Comparison of ENCODE assay signal across 24 cellular contexts in genomic region chr7:84178013-84178412, GRCh38. TPM values are rescaled to one million over a fixed set of nuclear protein-coding genes. Genes with fewer than 3 reads are reported as not detected.
A peak's percentile ranks its signal among the peaks of the same experiment; 100 is the strongest.
DNase-seq lines count a peak whose midpoint lies in the region; ATAC-seq and FAIRE-seq lines count a peak whose summit lies in the region.
"Had no signal": no experiment of that assay in that cellular context is flagged by ENCODE, and none has a peak within 500 bp of the region (broad histone marks: within the 10 kb centered on the region; RNA-seq: fewer than 3 reads in every experiment).

No MANE protein-coding gene starts in this region.

- FAIRE-seq in islet of Langerhans (lab: Jason Lieb, UNC), result peak; percentile 49

- peak; percentile 57 for DNase-seq in NCI-H2107 treated with DMSO at 0.1 percent for 48 hours (lab: John Stamatoyannopoulos, UW; ENCODE audit: unreplicated experiment)
- no peak for DNase-seq in NCI-H2107 (lab: John Stamatoyannopoulos, UW)
- DNase-seq in NCI-H1417 (lab: John Stamatoyannopoulos, UW), result peak; percentile 17 to 98 (median 57)
- DNase-seq in NCI-H774 (lab: John Stamatoyannopoulos, UW), result peak; percentile 88
- no peak for DNase-seq in KBM-7
- no peak for DNase-seq in AG08395 (ENCODE audit: low spot score)
- no peak for DNase-seq in activated CD8-positive, alpha-beta T cell treated with anti-CD3 and anti-CD28 coated beads, Interleukin-2, amount 10 ng/mL, durations not matched to agents 7 days and 5 days
- DNase-seq: activated CD4-positive, CD25-positive, alpha-beta regulatory T cell treated with anti-CD3 and anti-CD28 coated beads, Interleukin-2, amount 50 U/mL, for 72 hours; activated CD8-positive, alpha-beta memory T cell treated with anti-CD3 and anti-CD28 coated beads for 24 hours; activated T-cell treated with anti-CD3 and anti-CD28 coated beads, Interleukin-2, amount 50 U/mL, for 72 hours; effector memory CD8-positive, alpha-beta T cell; glutamatergic neuron; left cardiac atrium; mesenchymal stem cell; naive thymus-derived CD4-positive, alpha-beta T cell; spleen; stimulated activated CD4-positive, alpha-beta T cell treated with anti-CD3 and anti-CD28 coated beads, Interleukin-4, amount 100 ng/mL, for 24 hours; stimulated activated naive CD8-positive, alpha-beta T cell treated with anti-CD3 and anti-CD28 coated beads, Interleukin-15, amount 100 ng/mL, for 72 hours; T1000; trophoblast cell had no signal

- no peaks in the 10 kb centered on the region for H3K9me3 Mint-ChIP-seq in activated CD8-positive, alpha-beta T cell treated with anti-CD3 and anti-CD28 coated beads, Interleukin-2, amount 10 ng/mL, durations not matched to agents 7 days and 5 days (ENCODE audit: insufficient read depth)
- H3K9me3 Mint-ChIP-seq: activated naive CD4-positive, alpha-beta T cell treated with anti-CD3 and anti-CD28 coated beads, Interleukin-2, amount 50 U/mL, for 72 hours; activated T-cell treated with anti-CD3 and anti-CD28 coated beads, Interleukin-2, amount 50 U/mL, for 72 hours; effector memory CD8-positive, alpha-beta T cell; IgD-negative memory B cell; naive thymus-derived CD4-positive, alpha-beta T cell; stimulated activated naive CD8-positive, alpha-beta T cell treated with anti-CD3 and anti-CD28 coated beads, Interleukin-15, amount 100 ng/mL, for 72 hours had no signal

- H3K36me3 Mint-ChIP-seq in activated CD8-positive, alpha-beta T cell treated with anti-CD3 and anti-CD28 coated beads, Interleukin-2, amount 10 ng/mL, durations not matched to agents 7 days and 5 days (ENCODE audit: low read depth), result no peaks in the 10 kb centered on the region
- H3K36me3 Mint-ChIP-seq: activated naive CD4-positive, alpha-beta T cell treated with anti-CD3 and anti-CD28 coated beads, Interleukin-2, amount 50 U/mL, for 72 hours; IgD-negative memory B cell; naive thymus-derived CD4-positive, alpha-beta T cell had no signal

- no peak overlapping the region for H3K4me3 Mint-ChIP-seq in activated CD8-positive, alpha-beta T cell treated with anti-CD3 and anti-CD28 coated beads, Interleukin-2, amount 10 ng/mL, durations not matched to agents 7 days and 5 days
- H3K4me3 Mint-ChIP-seq: activated T-cell treated with anti-CD3 and anti-CD28 coated beads, Interleukin-2, amount 50 U/mL, for 72 hours; B cell; effector memory CD8-positive, alpha-beta T cell; IgD-negative memory B cell; naive thymus-derived CD4-positive, alpha-beta T cell; stimulated activated naive CD8-positive, alpha-beta T cell treated with anti-CD3 and anti-CD28 coated beads, Interleukin-15, amount 100 ng/mL, for 72 hours had no signal

- CTCF ChIA-PET in activated CD8-positive, alpha-beta T cell treated with anti-CD3 and anti-CD28 coated beads, Interleukin-2, amount 10 ng/mL, durations not matched to agents 7 days and 5 days (lab: Charles Lee), result no interaction called here

- no peaks in the 10 kb centered on the region for H3K4me1 Mint-ChIP-seq in activated CD8-positive, alpha-beta T cell treated with anti-CD3 and anti-CD28 coated beads, Interleukin-2, amount 10 ng/mL, durations not matched to agents 7 days and 5 days (ENCODE audit: low read depth)
- H3K4me1 Mint-ChIP-seq: B cell; IgD-negative memory B cell; naive thymus-derived CD4-positive, alpha-beta T cell; stimulated activated naive CD8-positive, alpha-beta T cell treated with anti-CD3 and anti-CD28 coated beads, Interleukin-15, amount 100 ng/mL, for 72 hours had no signal

- POLR2A ChIA-PET in activated CD8-positive, alpha-beta T cell treated with anti-CD3 and anti-CD28 coated beads, Interleukin-2, amount 10 ng/mL, durations not matched to agents 7 days and 5 days (lab: Charles Lee), result no interaction called here

- no peak for ATAC-seq in activated CD8-positive, alpha-beta T cell treated with anti-CD3 and anti-CD28 coated beads, Interleukin-2, amount 10 ng/mL, durations not matched to agents 7 days and 5 days
- ATAC-seq: activated naive CD4-positive, alpha-beta T cell treated with anti-CD3 and anti-CD28 coated beads, Interleukin-2, amount 50 U/mL, for 72 hours; activated T-cell treated with anti-CD3 and anti-CD28 coated beads, Interleukin-2, amount 50 U/mL, for 72 hours; effector memory CD8-positive, alpha-beta T cell; left cardiac atrium; naive thymus-derived CD4-positive, alpha-beta T cell; stimulated activated naive CD8-positive, alpha-beta T cell treated with anti-CD3 and anti-CD28 coated beads, Interleukin-15, amount 100 ng/mL, for 72 hours had no signal

- no peaks in the 10 kb centered on the region for H3K27me3 Mint-ChIP-seq in activated CD8-positive, alpha-beta T cell treated with anti-CD3 and anti-CD28 coated beads, Interleukin-2, amount 10 ng/mL, durations not matched to agents 7 days and 5 days (ENCODE audit: low read depth)
- H3K27me3 Mint-ChIP-seq: B cell; effector memory CD8-positive, alpha-beta T cell; IgD-negative memory B cell; naive thymus-derived CD4-positive, alpha-beta T cell; stimulated activated naive CD8-positive, alpha-beta T cell treated with anti-CD3 and anti-CD28 coated beads, Interleukin-15, amount 100 ng/mL, for 72 hours had no signal

- in situ Hi-C loops in KBM-7 (cut with MboI; ENCODE audit: low pct_unique_long_range_greater_than_20kb, low sequenced_read_pairs), result no loop called here

- no peak overlapping the region for H3K27ac Mint-ChIP-seq in activated CD8-positive, alpha-beta T cell treated with anti-CD3 and anti-CD28 coated beads, Interleukin-2, amount 10 ng/mL, durations not matched to agents 7 days and 5 days
- H3K27ac Mint-ChIP-seq: activated naive CD4-positive, alpha-beta T cell treated with anti-CD3 and anti-CD28 coated beads, Interleukin-2, amount 50 U/mL, for 72 hours; activated T-cell treated with anti-CD3 and anti-CD28 coated beads, Interleukin-2, amount 50 U/mL, for 72 hours; B cell; effector memory CD8-positive, alpha-beta T cell; IgD-negative memory B cell; naive thymus-derived CD4-positive, alpha-beta T cell; stimulated activated naive CD8-positive, alpha-beta T cell treated with anti-CD3 and anti-CD28 coated beads, Interleukin-15, amount 100 ng/mL, for 72 hours had no signal

RNA-seq across cellular contexts. Expression of gene SEMA3A, which starts 16.6 kb away (rescaled TPM):
- total RNA-seq in activated CD8-positive, alpha-beta T cell treated with anti-CD3 and anti-CD28 coated beads, Interleukin-2, amount 10 ng/mL, durations not matched to agents 7 days and 5 days, result 1 to 10 TPM; 1.9 to 2.0 TPM
- total RNA-seq: B cell had no signal

Comparison
In these comparisons a context has a peak if more than half of its experiments do, and no peak if none do; other contexts are left out.
1. DNase-seq: peak in NCI-H2107 treated with DMSO at 0.1 percent for 48 hours (single experiment), NCI-H1417 (3 of 3) and NCI-H774 (single experiment); none in NCI-H2107 (single experiment), KBM-7 (single experiment), AG08395 (single experiment) and activated CD8-positive, alpha-beta T cell treated with anti-CD3 and anti-CD28 coated beads, Interleukin-2, amount 10 ng/mL, durations not matched to agents 7 days and 5 days (single experiment).